1 cellular context compared by ENCODE assay signal in genomic region chr15:68629519-68630204, GRCh38.
TF ChIP-seq lines count a peak whose summit lies in the region.

No MANE protein-coding gene starts in this region.

TF ChIP-seq in IMR-90, 13 proteins besides CTCF, POLR2A, EP300 and RAD21:
- TF ChIP-seq MXI1 (IDR thresholded peaks at IDR 0.05; ENCODE audit: borderline replicate concordance, low read depth, low read length) (no peak), USF2 (IDR thresholded peaks at IDR 0.05; ENCODE audit: low read depth, low read length) (no peak), RFX5 (IDR thresholded peaks at IDR 0.05; ENCODE audit: low read depth, low read length) (no peak), MAZ (IDR thresholded peaks at IDR 0.05; ENCODE audit: borderline replicate concordance, low read depth, low read length) (no peak), SMC3 (IDR thresholded peaks at IDR 0.05; ENCODE audit: low read depth, low read length) (no peak), MAFK (IDR thresholded peaks at IDR 0.05; ENCODE audit: low read depth, low read length) (no peak), RCOR1 (IDR thresholded peaks at IDR 0.05; ENCODE audit: insufficient replicate concordance, low read length) (no peak), BHLHE40 (IDR thresholded peaks at IDR 0.05; ENCODE audit: low read depth, low read length) (no peak), CHD1 (IDR thresholded peaks at IDR 0.05; ENCODE audit: low read depth, low read length) (no peak)
